Comparison of ENCODE assay signal across 1 cellular context in genomic region chr5:132788508-132788907, GRCh38.
A peak's percentile ranks its signal among the peaks of the same experiment; 100 is the strongest.
TF ChIP-seq lines count a peak whose summit lies in the region.

No MANE protein-coding gene starts in this region.

TF ChIP-seq in K562, 482 proteins besides CTCF, POLR2A, EP300 and RAD21 (continued from another document and continues in another):
- TF ChIP-seq BRF2 (IDR thresholded peaks at IDR 0.05; ENCODE audit: borderline replicate concordance, insufficient read depth, insufficient read length) (no peak), GTF2F1 (IDR thresholded peaks at IDR 0.05; ENCODE audit: low read depth, low read length) (no peak), TRIM24 (IDR thresholded peaks at IDR 0.05) (0 out of 4 replicates have a peak, but pooled peaks of 1 of the 2 experiments have one; percentile 8), SP1 (CRISPR knock-in tag; IDR thresholded peaks at IDR 0.05) (0 out of 2 replicates have a peak, but pooled peaks have one; percentile 11), PREB (CRISPR knock-in tag; IDR thresholded peaks at IDR 0.05) (no peak), PHF21A (IDR thresholded peaks at IDR 0.05; ENCODE audit: borderline replicate concordance, low read depth) (peak; percentile 60; the same call in 1 of the 2 replicates), PKNOX1 (IDR thresholded peaks at IDR 0.05) (peak; percentile 88), ZNF444 (CRISPR knock-in tag; IDR thresholded peaks at IDR 0.05) (no peak), TCF7 (IDR thresholded peaks at IDR 0.05; ENCODE audit: borderline replicate concordance) (no peak), ILK (tag; IDR thresholded peaks at IDR 0.05; ENCODE audit: borderline replicate concordance, low read depth) (no peak), ZNF695 (CRISPR knock-in tag; IDR thresholded peaks at IDR 0.05) (no peak), E4F1 (CRISPR knock-in tag; IDR thresholded peaks at IDR 0.05; ENCODE audit: borderline replicate concordance) (no peak), ZNF407 (IDR thresholded peaks at IDR 0.05; ENCODE audit: low read depth) (no peak), RBM25 (IDR thresholded peaks at IDR 0.05; ENCODE audit: low read depth, low read length, severe bottlenecking) (no peak), NCOR1 (IDR thresholded peaks at IDR 0.05) (peak; percentile 83), NCOA1 (IDR thresholded peaks at IDR 0.05; ENCODE audit: low read depth) (0 out of 2 replicates have a peak, but pooled peaks have one; percentile 17), HDAC3 (IDR thresholded peaks at IDR 0.05; ENCODE audit: borderline replicate concordance, partially characterized antibody) (peak; percentile 46), ZNF77 (CRISPR knock-in tag; IDR thresholded peaks at IDR 0.05) (no peak), MLLT1 (IDR thresholded peaks at IDR 0.05) (no peak), BCOR (IDR thresholded peaks at IDR 0.05) (no peak), ARID1B (IDR thresholded peaks at IDR 0.05) (peak; percentile 84), DPF2 (IDR thresholded peaks at IDR 0.05) (peak; percentile 82), ATF4 (CRISPR knock-in tag; IDR thresholded peaks at IDR 0.05) (no peak), NR2C2 (CRISPR knock-in tag; IDR thresholded peaks at IDR 0.05) (no peak), NR2C2 (tag; IDR thresholded peaks at IDR 0.05) (peak; percentile 84), ZNF785 (CRISPR knock-in tag; IDR thresholded peaks at IDR 0.05) (no peak), KDM1A (IDR thresholded peaks at IDR 0.05) (peak in 1 of 2 experiments; percentile 44; a peak in 1 of 4 replicates), PHB2 (IDR thresholded peaks at IDR 0.05; ENCODE audit: low read depth) (no peak), THAP7 (CRISPR knock-in tag; IDR thresholded peaks at IDR 0.05) (no peak), DIDO1 (tag; IDR thresholded peaks at IDR 0.05; ENCODE audit: low read depth) (no peak), MAZ (CRISPR knock-in tag; conservative IDR thresholded peaks at IDR 0.05 in 1 of 2, IDR thresholded peaks at IDR 0.05 in 1 of 2) (0 out of 4 replicates have a peak, but pooled peaks of 1 of the 2 experiments have one; percentile 14), ZKSCAN8 (CRISPR knock-in tag; IDR thresholded peaks at IDR 0.05) (no peak), NCOA4 (IDR thresholded peaks at IDR 0.05; ENCODE audit: partially characterized antibody) (no peak)
- TF ChIP-seq, protein P1, sequence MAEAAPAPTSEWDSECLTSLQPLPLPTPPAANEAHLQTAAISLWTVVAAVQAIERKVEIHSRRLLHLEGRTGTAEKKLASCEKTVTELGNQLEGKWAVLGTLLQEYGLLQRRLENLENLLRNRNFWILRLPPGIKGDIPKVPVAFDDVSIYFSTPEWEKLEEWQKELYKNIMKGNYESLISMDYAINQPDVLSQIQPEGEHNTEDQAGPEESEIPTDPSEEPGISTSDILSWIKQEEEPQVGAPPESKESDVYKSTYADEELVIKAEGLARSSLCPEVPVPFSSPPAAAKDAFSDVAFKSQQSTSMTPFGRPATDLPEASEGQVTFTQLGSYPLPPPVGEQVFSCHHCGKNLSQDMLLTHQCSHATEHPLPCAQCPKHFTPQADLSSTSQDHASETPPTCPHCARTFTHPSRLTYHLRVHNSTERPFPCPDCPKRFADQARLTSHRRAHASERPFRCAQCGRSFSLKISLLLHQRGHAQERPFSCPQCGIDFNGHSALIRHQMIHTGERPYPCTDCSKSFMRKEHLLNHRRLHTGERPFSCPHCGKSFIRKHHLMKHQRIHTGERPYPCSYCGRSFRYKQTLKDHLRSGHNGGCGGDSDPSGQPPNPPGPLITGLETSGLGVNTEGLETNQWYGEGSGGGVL (CRISPR knock-in tag; IDR thresholded peaks at IDR 0.05) = no peak
- TF ChIP-seq, protein P2, sequence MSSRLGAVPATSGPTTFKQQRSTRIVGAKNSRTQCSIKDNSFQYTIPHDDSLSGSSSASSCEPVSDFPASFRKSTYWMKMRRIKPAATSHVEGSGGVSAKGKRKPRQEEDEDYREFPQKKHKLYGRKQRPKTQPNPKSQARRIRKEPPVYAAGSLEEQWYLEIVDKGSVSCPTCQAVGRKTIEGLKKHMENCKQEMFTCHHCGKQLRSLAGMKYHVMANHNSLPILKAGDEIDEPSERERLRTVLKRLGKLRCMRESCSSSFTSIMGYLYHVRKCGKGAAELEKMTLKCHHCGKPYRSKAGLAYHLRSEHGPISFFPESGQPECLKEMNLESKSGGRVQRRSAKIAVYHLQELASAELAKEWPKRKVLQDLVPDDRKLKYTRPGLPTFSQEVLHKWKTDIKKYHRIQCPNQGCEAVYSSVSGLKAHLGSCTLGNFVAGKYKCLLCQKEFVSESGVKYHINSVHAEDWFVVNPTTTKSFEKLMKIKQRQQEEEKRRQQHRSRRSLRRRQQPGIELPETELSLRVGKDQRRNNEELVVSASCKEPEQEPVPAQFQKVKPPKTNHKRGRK (tag; IDR thresholded peaks at IDR 0.05) = no peak
- TF ChIP-seq, protein P3, sequence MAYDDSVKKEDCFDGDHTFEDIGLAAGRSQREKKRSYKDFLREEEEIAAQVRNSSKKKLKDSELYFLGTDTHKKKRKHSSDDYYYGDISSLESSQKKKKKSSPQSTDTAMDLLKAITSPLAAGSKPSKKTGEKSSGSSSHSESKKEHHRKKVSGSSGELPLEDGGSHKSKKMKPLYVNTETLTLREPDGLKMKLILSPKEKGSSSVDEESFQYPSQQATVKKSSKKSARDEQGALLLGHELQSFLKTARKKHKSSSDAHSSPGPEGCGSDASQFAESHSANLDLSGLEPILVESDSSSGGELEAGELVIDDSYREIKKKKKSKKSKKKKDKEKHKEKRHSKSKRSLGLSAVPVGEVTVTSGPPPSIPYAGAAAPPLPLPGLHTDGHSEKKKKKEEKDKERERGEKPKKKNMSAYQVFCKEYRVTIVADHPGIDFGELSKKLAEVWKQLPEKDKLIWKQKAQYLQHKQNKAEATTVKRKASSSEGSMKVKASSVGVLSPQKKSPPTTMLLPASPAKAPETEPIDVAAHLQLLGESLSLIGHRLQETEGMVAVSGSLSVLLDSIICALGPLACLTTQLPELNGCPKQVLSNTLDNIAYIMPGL (CRISPR knock-in tag; IDR thresholded peaks at IDR 0.05) = no peak
